22 cellular contexts compared by ENCODE assay signal in genomic region chr15:38196116-38196515, GRCh38. TPM values are rescaled to one million over a fixed set of nuclear protein-coding genes. Genes with fewer than 3 reads are reported as not detected.
DNase-seq lines count a peak whose midpoint lies in the region; ATAC-seq and TF ChIP-seq lines count a peak whose summit lies in the region.
"Had no signal": no experiment of that assay in that cellular context is flagged by ENCODE, and none has a peak within 500 bp of the region (broad histone marks: within the 10 kb centered on the region; RNA-seq: fewer than 3 reads in every experiment).

No MANE protein-coding gene starts in this region.

- H3K9me2 ChIP-seq in SK-N-SH: no peaks in the 10 kb centered on the region

- no peaks in the 10 kb centered on the region; a peak in 1 of 4 replicates for H3K4me1 ChIP-seq in SK-N-SH (ENCODE audit: control insufficient read depth in 1 of 2, insufficient read depth in 2 of 2, low read depth in 1 of 2, low read length in 1 of 2)
- H3K4me1 ChIP-seq: Peyer's patch had no signal

- POLR2A ChIA-PET in SK-N-SH (lab: Yijun Ruan, JAX): no interaction called here

- no peaks in the 10 kb centered on the region for H3K9me3 ChIP-seq in SK-N-SH
- H3K9me3 ChIP-seq: Peyer's patch had no signal

- peak overlapping the region in 1 of 2 experiments; percentile 28; a peak in 1 of 4 replicates for H3K27ac ChIP-seq in SK-N-SH (ENCODE audit: low read depth in 2 of 2, low read length in 1 of 2)
- H3K27ac ChIP-seq: 22Rv1, Peyer's patch, SK-N-MC had no signal

- no peak overlapping the region for H2AFZ ChIP-seq in SK-N-SH (ENCODE audit: low read depth)

- no peak for TF ChIP-seq EP300 in SK-N-SH (IDR thresholded peaks at IDR 0.05; ENCODE audit: borderline replicate concordance in 1 of 2, low read depth in 1 of 2, low read length in 1 of 2)

- H3K4me3 ChIP-seq in SK-N-SH (ENCODE audit: low read depth in 2 of 2, low read length in 1 of 2) (no peak overlapping the region), astrocyte of the cerebellum (ENCODE audit: low read depth, low read length) (no peak overlapping the region)
- H3K4me3 ChIP-seq: GM12878, Peyer's patch, SK-N-MC had no signal

- in situ Hi-C loops in astrocyte of the cerebellum (cut with HindIII; ENCODE audit: low sequenced_read_pairs): no loop called here

- no peak overlapping the region for H3K9ac ChIP-seq in SK-N-SH

- TF ChIP-seq CTCF in SK-N-SH (IDR thresholded peaks at IDR 0.05) (no peak), astrocyte of the cerebellum (IDR thresholded peaks at IDR 0.05; ENCODE audit: low read depth, low read length, missing control alignments) (no peak)

- H3K4me2 ChIP-seq in SK-N-SH: no peak overlapping the region

- no peaks in the 10 kb centered on the region for H3K79me2 ChIP-seq in SK-N-SH (ENCODE audit: insufficient read depth)

- no peak for DNase-seq in SK-N-SH
- DNase-seq in astrocyte of the cerebellum (ENCODE audit: low read depth): peak; percentile 59
- DNase-seq in fibroblast of peridontal ligament (ENCODE audit: extremely low read depth): peak; percentile 97
- no peak for DNase-seq in Ammon's horn (ENCODE audit: low spot score)
- no peak for DNase-seq in NCI-H446 treated with DMSO at 0.1 percent for 48 hours (lab: John Stamatoyannopoulos, UW)
- DNase-seq: C1 segment of cervical spinal cord; CD4-positive, alpha-beta memory T cell; COR-L47; NCI-H1092; NCI-H1417 treated with DMSO at 0.1 percent for 48 hours; NCI-H1694 treated with DMSO at 0.1 percent for 48 hours; NCI-H2081; NCI-H2227 treated with DMSO at 0.1 percent for 48 hours; NCI-H510A; Peyer's patch; SIG-M5 had no signal

- CTCF ChIA-PET in SK-N-SH (lab: Yijun Ruan, JAX): interaction anchor here (1.4 kb wide), 1 partner anchor 9 kb away, joined by 3 read pairs; no protein-coding TSS in a partner anchor

- WGBS in SK-N-SH (ENCODE audit: low lambda C conversion rate): 6% methylated on average over 1 of the region's 1 CpG

- ATAC-seq in SK-N-SH treated with all-trans-retinoic acid at 6 μM for 48 hours (peak; percentile 44; the same call in 2 of the 3 replicates), GM19023 (IDR thresholded peaks at IDR 0.05; ENCODE audit: unreplicated experiment) (no peak)
- ATAC-seq: GM12878, HCT116 had no signal

- TF ChIP-seq RAD21 in SK-N-SH (IDR thresholded peaks at IDR 0.05; ENCODE audit: low read length): no peak

- H3K27me3 ChIP-seq in SK-N-SH (ENCODE audit: insufficient read depth): no peaks in the 10 kb centered on the region
- H3K27me3 ChIP-seq: Peyer's patch had no signal

- no peaks in the 10 kb centered on the region for H4K20me1 ChIP-seq in SK-N-SH (ENCODE audit: insufficient read depth)

- H3F3A ChIP-seq in SK-N-SH (replicated peaks; ENCODE audit: insufficient read depth): no peaks in the 10 kb centered on the region

- H3K36me3 ChIP-seq in SK-N-SH (replicated peaks in 1 of 2; ENCODE audit: control insufficient read depth in 1 of 2, insufficient read depth in 2 of 2, low read length in 1 of 2): no peaks in the 10 kb centered on the region
- H3K36me3 ChIP-seq: Peyer's patch had no signal

TF ChIP-seq in SK-N-SH treated with all-trans-retinoic acid at 6 μM for 48 hours, 23 proteins besides CTCF, POLR2A, EP300 and RAD21:
- no peak for TF ChIP-seq TSHZ2 (CRISPR knock-in tag; IDR thresholded peaks at IDR 0.05)
- TF ChIP-seq ZNF70 (CRISPR knock-in tag; IDR thresholded peaks at IDR 0.05): no peak

TF ChIP-seq in SK-N-SH, 30 proteins besides CTCF, POLR2A, EP300 and RAD21:
- no peak for TF ChIP-seq FOXJ3 (CRISPR knock-in tag; IDR thresholded peaks at IDR 0.05)
- no peak for TF ChIP-seq ELF1 (IDR thresholded peaks at IDR 0.05)
- TF ChIP-seq FOSL2 (IDR thresholded peaks at IDR 0.05; ENCODE audit: borderline replicate concordance, low read depth): no peak
- no peak for TF ChIP-seq PBX3 (IDR thresholded peaks at IDR 0.05)
- no peak for TF ChIP-seq RXRA (IDR thresholded peaks at IDR 0.05; ENCODE audit: borderline replicate concordance, low read depth)

RNA-seq across cellular contexts. Expression of gene SPRED1, which starts 56.5 kb away (rescaled TPM):
- 4.3 and 4.4 TPM in 2 replicates for polyA plus RNA-seq in SK-N-SH (2012; rRNA removed)
- polyA plus RNA-seq in SK-N-SH (2012; cell fraction: cytosol; rRNA removed): 6.6 and 7.7 TPM in 2 replicates
- polyA plus RNA-seq in SK-N-SH (2012; cell fraction: nucleus; rRNA removed): 2.8 and 6.0 TPM in 2 replicates
- polyA plus RNA-seq: CD4-positive, alpha-beta memory T cell had no signal

Comparison
In these comparisons a context has a peak if more than half of its experiments do, and no peak if none do; other contexts are left out.
1. DNase-seq: peak in astrocyte of the cerebellum (single experiment) and fibroblast of peridontal ligament (single experiment); none in SK-N-SH (single experiment), Ammon's horn (single experiment) and NCI-H446 treated with DMSO at 0.1 percent for 48 hours (single experiment).